9 cellular contexts compared by ENCODE assay signal in the genomic region with DNA sequence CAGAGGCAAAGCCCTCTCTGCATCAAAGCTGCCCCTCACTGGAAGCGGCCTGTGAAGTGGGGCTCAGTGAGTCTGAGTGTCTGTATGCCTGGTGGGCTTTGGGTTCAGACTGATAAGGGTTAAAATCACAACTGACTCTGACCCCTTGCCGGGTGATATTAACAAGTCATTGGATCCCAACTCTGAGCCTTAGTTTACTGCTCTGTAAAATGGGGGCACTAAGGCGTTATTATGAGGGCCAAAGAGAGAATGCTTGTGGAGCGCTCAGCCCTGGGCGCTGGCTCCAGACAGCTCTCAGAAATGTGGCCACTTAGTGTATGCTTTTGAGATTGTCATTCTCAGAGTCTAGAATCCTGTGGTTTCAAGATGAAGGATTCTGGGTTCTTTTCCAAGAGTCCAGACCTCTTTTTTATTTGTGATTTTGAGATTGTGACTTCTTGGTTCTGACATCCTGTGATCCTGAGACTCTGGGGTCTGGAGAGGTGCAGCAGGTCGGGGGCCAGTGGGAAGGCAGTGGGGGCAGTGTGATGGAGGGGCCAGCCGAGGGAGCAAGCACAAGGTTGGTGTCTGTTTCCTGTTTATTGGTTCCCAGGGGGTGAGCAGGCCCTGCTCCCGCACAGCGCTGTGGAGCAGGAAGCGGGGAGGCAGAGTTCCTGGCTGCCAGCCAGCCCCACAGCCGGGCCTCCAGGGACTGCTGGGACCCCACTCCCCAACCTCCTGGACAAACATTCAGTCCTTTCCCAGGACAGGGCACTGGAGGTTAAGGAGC. TPM values are rescaled to one million over a fixed set of nuclear protein-coding genes. Genes with fewer than 3 reads are reported as not detected.
DNase-seq lines count a peak whose midpoint lies in the region; ATAC-seq, FAIRE-seq and TF ChIP-seq lines count a peak whose summit lies in the region.
"Had no signal": no experiment of that assay in that cellular context is flagged by ENCODE, and none has a peak within 500 bp of the region (broad histone marks: within the 10 kb centered on the region; RNA-seq: fewer than 3 reads in every experiment).

No MANE protein-coding gene starts in this region.

- H3K36me3 Mint-ChIP-seq in neural progenitor cell, result peaks cover 14% of the 10 kb centered on the region
- no peaks in the 10 kb centered on the region for H3K36me3 Mint-ChIP-seq in activated T-cell treated with anti-CD3 and anti-CD28 coated beads, Interleukin-2, amount 50 U/mL, for 4 hours (ENCODE audit: insufficient read depth)
- H3K36me3 Mint-ChIP-seq in activated naive CD4-positive, alpha-beta T cell treated with anti-CD3 and anti-CD28 coated beads for 36 hours (ENCODE audit: low read depth), result no peaks in the 10 kb centered on the region

- peak overlapping the region; percentile 0 for H2AFZ ChIP-seq in endothelial cell of umbilical vein (ENCODE audit: low read depth, low read length)
- no peak overlapping the region for H2AFZ ChIP-seq in neural progenitor cell (replicated peaks)

- peak overlapping the region; percentile 78 to 91 (median 87) for H3K4me2 ChIP-seq in BLaER1 treated with 17β-estradiol and CSF1 and Interleukin-3, amounts not matched to agents 10 nM and 100 nM
- H3K4me2 ChIP-seq in endothelial cell of umbilical vein (ENCODE audit: insufficient read depth, low read length), result no peak overlapping the region
- no peak overlapping the region for H3K4me2 ChIP-seq in neural progenitor cell

- H3K9ac ChIP-seq in BLaER1 treated with 17β-estradiol and CSF1 and Interleukin-3, amounts not matched to agents 10 nM and 100 nM, result peak overlapping the region in 9 of 11 experiments; percentile 35 to 66 (median 57); a peak in 18 of 22 replicates
- H3K9ac ChIP-seq in endothelial cell of umbilical vein (replicated peaks; ENCODE audit: extremely low read depth, insufficient read depth, low read length), result peak overlapping the region; percentile 62
- no peak overlapping the region for H3K9ac ChIP-seq in neural progenitor cell

- H3K4me3 ChIP-seq in BLaER1 treated with 17β-estradiol and CSF1 and Interleukin-3, amounts not matched to agents 10 nM and 100 nM, result peak overlapping the region in 2 of 10 experiments; percentile 0 to 7; a peak in 2 of 20 replicates
- H3K4me3 ChIP-seq in endothelial cell of umbilical vein (replicated peaks in 1 of 3; ENCODE audit: insufficient read depth in 1 of 3, low read depth in 1 of 3, low read length in 3 of 3), result no peak overlapping the region
- no peak overlapping the region for H3K4me3 ChIP-seq in neural progenitor cell

- H3K27me3 ChIP-seq in BLaER1 treated with 17β-estradiol and CSF1 and Interleukin-3, amounts not matched to agents 10 nM and 100 nM, result no peaks in the 10 kb centered on the region
- H3K27me3 ChIP-seq in endothelial cell of umbilical vein (ENCODE audit: control insufficient read depth in 2 of 2, insufficient read depth in 2 of 2, low read length in 2 of 2) (no peaks in the 10 kb centered on the region), neural progenitor cell (no peaks in the 10 kb centered on the region)

- H3K4me3 Mint-ChIP-seq in neural progenitor cell, result no peak overlapping the region
- no peak overlapping the region for H3K4me3 Mint-ChIP-seq in activated T-cell treated with anti-CD3 and anti-CD28 coated beads, Interleukin-2, amount 50 U/mL, for 4 hours
- H3K4me3 Mint-ChIP-seq in activated naive CD4-positive, alpha-beta T cell treated with anti-CD3 and anti-CD28 coated beads for 36 hours, result no peak overlapping the region
- H3K4me3 Mint-ChIP-seq: stimulated activated naive CD8-positive, alpha-beta T cell treated with anti-CD3 and anti-CD28 coated beads, Interleukin-15, amount 100 ng/mL, for 72 hours had no signal

- H3K4me1 ChIP-seq in BLaER1 treated with 17β-estradiol and CSF1 and Interleukin-3, amounts not matched to agents 10 nM and 100 nM, result peaks cover 60 to 100% (median 93%) of the 10 kb centered on the region in 10 experiments
- H3K4me1 ChIP-seq in endothelial cell of umbilical vein (ENCODE audit: control insufficient read depth, extremely low read depth, insufficient read depth, low read length), result peaks cover 39% of the 10 kb centered on the region
- H3K4me1 ChIP-seq in neural progenitor cell, result peaks cover 47% of the 10 kb centered on the region

- H3K27me3 Mint-ChIP-seq in neural progenitor cell (ENCODE audit: insufficient read depth, low read depth), result peaks cover 9% of the 10 kb centered on the region
- no peaks in the 10 kb centered on the region for H3K27me3 Mint-ChIP-seq in activated T-cell treated with anti-CD3 and anti-CD28 coated beads, Interleukin-2, amount 50 U/mL, for 4 hours (ENCODE audit: low read depth)
- H3K27me3 Mint-ChIP-seq in activated naive CD4-positive, alpha-beta T cell treated with anti-CD3 and anti-CD28 coated beads for 36 hours (ENCODE audit: low read depth), result no peaks in the 10 kb centered on the region
- H3K27me3 Mint-ChIP-seq: stimulated activated naive CD8-positive, alpha-beta T cell treated with anti-CD3 and anti-CD28 coated beads, Interleukin-15, amount 100 ng/mL, for 72 hours had no signal

- H3K27ac Mint-ChIP-seq in neural progenitor cell, result peak overlapping the region; percentile 93
- no peak overlapping the region for H3K27ac Mint-ChIP-seq in activated naive CD4-positive, alpha-beta T cell treated with anti-CD3 and anti-CD28 coated beads for 36 hours

- H4K20me1 ChIP-seq in BLaER1 treated with 17β-estradiol and CSF1 and Interleukin-3, amounts not matched to agents 10 nM and 100 nM, result no peaks in the 10 kb centered on the region; a peak in 1 of 22 replicates
- H4K20me1 ChIP-seq in endothelial cell of umbilical vein (replicated peaks; ENCODE audit: control insufficient read depth, extremely low read depth, insufficient read depth, low read length) (no peaks in the 10 kb centered on the region), neural progenitor cell (ENCODE audit: low read depth) (peaks cover 71% of the 10 kb centered on the region)

- POLR2A ChIA-PET in endothelial cell of umbilical vein (lab: Charles Lee), result interaction anchor here (1.0 to 1.1 kb wide), 2 partner anchors 9 to 12 kb away, joined by 3 to 6 read pairs; no protein-coding TSS in a partner anchor

- TF ChIP-seq POLR2A in endothelial cell of umbilical vein (IDR thresholded peaks at IDR 0.05; ENCODE audit: low read depth, low read length), result peak; percentile 51

- peak; percentile 94 for FAIRE-seq in endothelial cell of umbilical vein (lab: Jason Lieb, UNC)

- TF ChIP-seq CTCF in endothelial cell of umbilical vein (IDR thresholded peaks at IDR 0.05; ENCODE audit: extremely low read depth in 1 of 2, insufficient read depth in 1 of 2, low read depth in 1 of 2, low read length in 2 of 2) (no peak), neural progenitor cell (IDR thresholded peaks at IDR 0.05) (no peak)

- peaks cover 72% of the 10 kb centered on the region for H3K4me1 Mint-ChIP-seq in neural progenitor cell
- H3K4me1 Mint-ChIP-seq in activated T-cell treated with anti-CD3 and anti-CD28 coated beads, Interleukin-2, amount 50 U/mL, for 4 hours (ENCODE audit: low read depth), result peaks cover 8% of the 10 kb centered on the region
- peaks cover 5% of the 10 kb centered on the region for H3K4me1 Mint-ChIP-seq in activated naive CD4-positive, alpha-beta T cell treated with anti-CD3 and anti-CD28 coated beads for 36 hours (ENCODE audit: low read depth)

- no peaks in the 10 kb centered on the region for H3K9me1 ChIP-seq in endothelial cell of umbilical vein (replicated peaks; ENCODE audit: control insufficient read depth, extremely low read depth, insufficient read depth, low read length)

- intact Hi-C loops in endothelial cell of umbilical vein (cut with micrococcal nuclease), result loop anchor here (1.0 kb wide), 2 partner anchors 8 to 44 kb away; no protein-coding TSS in a partner anchor
- intact Hi-C loops in activated naive CD4-positive, alpha-beta T cell treated with anti-CD3 and anti-CD28 coated beads for 36 hours (cut with micrococcal nuclease), result no loop called here

- ATAC-seq in activated T-cell treated with anti-CD3 and anti-CD28 coated beads, Interleukin-2, amount 50 U/mL, for 4 hours, result no peak
- ATAC-seq: stimulated activated naive CD8-positive, alpha-beta T cell treated with anti-CD3 and anti-CD28 coated beads, Interleukin-15, amount 100 ng/mL, for 72 hours had no signal

- peaks cover 9% of the 10 kb centered on the region for H3F3A ChIP-seq in neural progenitor cell (ENCODE audit: low read depth)

- peak overlapping the region; percentile 1 to 75 (median 62); a peak in 19 of 22 replicates for H3K27ac ChIP-seq in BLaER1 treated with 17β-estradiol and CSF1 and Interleukin-3, amounts not matched to agents 10 nM and 100 nM
- H3K27ac ChIP-seq in endothelial cell of umbilical vein (ENCODE audit: insufficient read depth, low read depth, low read length) (peak overlapping the region; percentile 90), neural progenitor cell (no peak overlapping the region)

- no TSS peak for BruUV-seq in endothelial cell of umbilical vein (replicated peaks; lab: Mats Ljungman, UMichigan)

- H3K79me2 ChIP-seq in endothelial cell of umbilical vein (ENCODE audit: control insufficient read depth, insufficient read depth, low read length) (peaks cover 8% of the 10 kb centered on the region), neural progenitor cell (ENCODE audit: low read depth) (peaks cover 68% of the 10 kb centered on the region)

- CTCF ChIA-PET in endothelial cell of umbilical vein (lab: Charles Lee), result interaction anchor here (0.8 to 5.7 kb wide), 4 partner anchors 13 to 72 kb away, joined by 3 to 57 read pairs (median 28); partner anchors contain the start of gene ARHGEF17
- CTCF ChIA-PET in activated naive CD4-positive, alpha-beta T cell treated with anti-CD3 and anti-CD28 coated beads for 36 hours (lab: Charles Lee), result no interaction called here

- no peaks in the 10 kb centered on the region for H3K9me3 ChIP-seq in BLaER1 treated with 17β-estradiol and CSF1 and Interleukin-3, amounts not matched to agents 10 nM and 100 nM (replicated peaks in 1 of 11)
- H3K9me3 ChIP-seq in endothelial cell of umbilical vein (replicated peaks; ENCODE audit: control insufficient read depth, insufficient read depth, low read length), result no peaks in the 10 kb centered on the region
- no peaks in the 10 kb centered on the region for H3K9me3 ChIP-seq in neural progenitor cell (ENCODE audit: low read depth)

- no peaks in the 10 kb centered on the region for H3K9me3 Mint-ChIP-seq in neural progenitor cell
- no peaks in the 10 kb centered on the region for H3K9me3 Mint-ChIP-seq in activated T-cell treated with anti-CD3 and anti-CD28 coated beads, Interleukin-2, amount 50 U/mL, for 4 hours
- H3K9me3 Mint-ChIP-seq in activated naive CD4-positive, alpha-beta T cell treated with anti-CD3 and anti-CD28 coated beads for 36 hours, result no peaks in the 10 kb centered on the region
- H3K9me3 Mint-ChIP-seq: stimulated activated naive CD8-positive, alpha-beta T cell treated with anti-CD3 and anti-CD28 coated beads, Interleukin-15, amount 100 ng/mL, for 72 hours had no signal

- dilution Hi-C loops in endothelial cell of umbilical vein (cut with MboI; ENCODE audit: extremely low pct_ligation_motif_present, low sequenced_read_pairs), result no loop called here

- DNase-seq in NCI-H128 (lab: John Stamatoyannopoulos, UW; ENCODE audit: unreplicated experiment) (peak; percentile 18), endothelial cell of umbilical vein (ENCODE audit: low read depth, low spot score) (peak; percentile 97), neural progenitor cell (ENCODE audit: low spot score) (no peak), SW480 (ENCODE audit: low spot score) (no peak), NCI-H2081 treated with DMSO at 0.1 percent for 48 hours (lab: John Stamatoyannopoulos, UW) (no peak)
- DNase-seq in activated T-cell treated with anti-CD3 and anti-CD28 coated beads, Interleukin-2, amount 50 U/mL, for 4 hours, result no peak
- DNase-seq in activated naive CD4-positive, alpha-beta T cell treated with anti-CD3 and anti-CD28 coated beads for 36 hours, result no peak
- DNase-seq: stimulated activated naive CD8-positive, alpha-beta T cell treated with anti-CD3 and anti-CD28 coated beads, Interleukin-15, amount 100 ng/mL, for 72 hours had no signal

- H3K36me3 ChIP-seq in BLaER1 treated with 17β-estradiol and CSF1 and Interleukin-3, amounts not matched to agents 10 nM and 100 nM, result no peaks in the 10 kb centered on the region
- H3K36me3 ChIP-seq in endothelial cell of umbilical vein (ENCODE audit: control insufficient read depth in 2 of 2, extremely low read depth in 1 of 2, insufficient read depth in 2 of 2, low read length in 2 of 2), result peaks cover 0 to 7% of the 10 kb centered on the region in 2 experiments
- no peaks in the 10 kb centered on the region for H3K36me3 ChIP-seq in neural progenitor cell

RNA-seq across cellular contexts. Expression of gene ARHGEF17, which starts 13.4 kb away (rescaled TPM):
- total RNA-seq in endothelial cell of umbilical vein, result 80.6 and 89.9 TPM in 2 replicates
- polyA plus RNA-seq in endothelial cell of umbilical vein, result 74.9 and 94.3 TPM in 2 replicates
- 26.1 and 38.1 TPM in 2 replicates for polyA plus RNA-seq in endothelial cell of umbilical vein (2011; cell fraction: cytosol; rRNA removed)
- polyA plus RNA-seq in endothelial cell of umbilical vein (2011; cell fraction: nucleus; rRNA removed), result 278 and 342 TPM in 2 replicates
- 32.1 and 52.1 TPM in 2 replicates for polyA plus RNA-seq in endothelial cell of umbilical vein (2012)
- 123 and 158 TPM in 2 replicates for polyA minus RNA-seq in endothelial cell of umbilical vein
- polyA minus RNA-seq in endothelial cell of umbilical vein (2011; cell fraction: cytosol; rRNA and poly(A)+ RNA removed), result 22.0 TPM
- 126 and 169 TPM in 2 replicates for polyA minus RNA-seq in endothelial cell of umbilical vein (2011; cell fraction: nucleus; rRNA and poly(A)+ RNA removed)
- 19.9 and 41.8 TPM in 2 replicates for total RNA-seq in neural progenitor cell (ENCODE audit: low replicate concordance)
- under 1 TPM; 0.13 to 0.27 (median 0.13) TPM for total RNA-seq in activated T-cell treated with anti-CD3 and anti-CD28 coated beads, Interleukin-2, amount 50 U/mL, for 4 hours
- total RNA-seq in activated naive CD4-positive, alpha-beta T cell treated with anti-CD3 and anti-CD28 coated beads for 36 hours, result under 1 TPM in 1 of 2 experiments, not detected in 1; 0.19 TPM

RNA-seq across cellular contexts. Expression of gene P2RY6, which starts 49.4 kb away (rescaled TPM):
- total RNA-seq in endothelial cell of umbilical vein, result 0.30 TPM in 1 of 2 replicates, not detected in the other
- polyA plus RNA-seq in endothelial cell of umbilical vein, result 0.47 and 0.54 TPM in 2 replicates
- 0.34 and 0.40 TPM in 2 replicates for polyA plus RNA-seq in endothelial cell of umbilical vein (2011; cell fraction: cytosol; rRNA removed)
- 0.08 and 0.26 TPM in 2 replicates for polyA plus RNA-seq in endothelial cell of umbilical vein (2011; cell fraction: nucleus; rRNA removed)
- polyA plus RNA-seq in endothelial cell of umbilical vein (2012), result 0.27 and 0.31 TPM in 2 replicates
- 0.13 and 0.24 TPM in 2 replicates for polyA minus RNA-seq in endothelial cell of umbilical vein
- 3.1 TPM for polyA minus RNA-seq in endothelial cell of umbilical vein (2011; cell fraction: cytosol; rRNA and poly(A)+ RNA removed)
- polyA minus RNA-seq in endothelial cell of umbilical vein (2011; cell fraction: nucleus; rRNA and poly(A)+ RNA removed), result 0.63 TPM in 1 of 2 replicates, not detected in the other
- 0.25 TPM in 1 of 2 replicates, not detected in the other for total RNA-seq in neural progenitor cell (ENCODE audit: low replicate concordance)
- total RNA-seq in activated T-cell treated with anti-CD3 and anti-CD28 coated beads, Interleukin-2, amount 50 U/mL, for 4 hours, result not detected
- total RNA-seq in activated naive CD4-positive, alpha-beta T cell treated with anti-CD3 and anti-CD28 coated beads for 36 hours, result not detected

RNA-seq across cellular contexts. Expression of gene RELT, which starts 54.7 kb away (rescaled TPM):
- total RNA-seq in endothelial cell of umbilical vein, result 12.6 and 13.1 TPM in 2 replicates
- 6.7 and 8.2 TPM in 2 replicates for polyA plus RNA-seq in endothelial cell of umbilical vein
- 4.0 and 5.0 TPM in 2 replicates for polyA plus RNA-seq in endothelial cell of umbilical vein (2011; cell fraction: cytosol; rRNA removed)
- 20.8 and 21.9 TPM in 2 replicates for polyA plus RNA-seq in endothelial cell of umbilical vein (2011; cell fraction: nucleus; rRNA removed)
- 6.5 and 8.8 TPM in 2 replicates for polyA plus RNA-seq in endothelial cell of umbilical vein (2012)
- 6.7 and 6.8 TPM in 2 replicates for polyA minus RNA-seq in endothelial cell of umbilical vein
- polyA minus RNA-seq in endothelial cell of umbilical vein (2011; cell fraction: cytosol; rRNA and poly(A)+ RNA removed), result 8.7 TPM
- polyA minus RNA-seq in endothelial cell of umbilical vein (2011; cell fraction: nucleus; rRNA and poly(A)+ RNA removed), result 9.9 and 12.0 TPM in 2 replicates
- total RNA-seq in neural progenitor cell (ENCODE audit: low replicate concordance), result 5.4 and 15.0 TPM in 2 replicates
- 10 to 100 TPM; 31.3 to 36.6 (median 32.5) TPM for total RNA-seq in activated T-cell treated with anti-CD3 and anti-CD28 coated beads, Interleukin-2, amount 50 U/mL, for 4 hours
- 10 to 100 TPM; 17.9 to 18.5 TPM for total RNA-seq in activated naive CD4-positive, alpha-beta T cell treated with anti-CD3 and anti-CD28 coated beads for 36 hours

Comparison
In these comparisons a context has a peak if more than half of its experiments do, and no peak if none do; other contexts are left out.
1. H3K4me2 ChIP-seq: peak in BLaER1 treated with 17β-estradiol and CSF1 and Interleukin-3, amounts not matched to agents 10 nM and 100 nM (11 of 11); none in endothelial cell of umbilical vein (single experiment) and neural progenitor cell (single experiment).
2. DNase-seq: peak in NCI-H128 (single experiment) and endothelial cell of umbilical vein (single experiment); none in neural progenitor cell (single experiment), activated T-cell treated with anti-CD3 and anti-CD28 coated beads, Interleukin-2, amount 50 U/mL, for 4 hours (single experiment), SW480 (single experiment), activated naive CD4-positive, alpha-beta T cell treated with anti-CD3 and anti-CD28 coated beads for 36 hours (single experiment) and NCI-H2081 treated with DMSO at 0.1 percent for 48 hours (single experiment).
3. RNA of gene ARHGEF17, which starts 13.4 kb away (total RNA-seq): 80.6 to 89.9 TPM in endothelial cell of umbilical vein and 19.9 to 41.8 TPM in neural progenitor cell; 0.19 TPM in activated naive CD4-positive, alpha-beta T cell treated with anti-CD3 and anti-CD28 coated beads for 36 hours and 0.13 to 0.27 TPM in activated T-cell treated with anti-CD3 and anti-CD28 coated beads, Interleukin-2, amount 50 U/mL, for 4 hours; every median in the first group is over 10 times any median in the second.